ENCODE assay signal across 11 cellular contexts in genomic region chrX:2755169-2755715, GRCh38. TPM values are rescaled to one million over a fixed set of nuclear protein-coding genes. Genes with fewer than 3 reads are reported as not detected.
DNase-seq lines count a peak whose midpoint lies in the region; ATAC-seq, FAIRE-seq and TF ChIP-seq lines count a peak whose summit lies in the region.
"Not testable (repeated sequence)": the region's sequence is repeated elsewhere in the genome, so short reads cannot be mapped to it uniquely, and the experiment has no call there.
"Had no signal": no experiment of that assay in that cellular context is flagged by ENCODE, and none has a peak within 500 bp of the region (broad histone marks: within the 10 kb centered on the region; RNA-seq: fewer than 3 reads in every experiment).

No MANE protein-coding gene starts in this region.

- H3K56ac ChIP-seq in IMR-90 (ENCODE audit: extremely low read depth, insufficient read depth, low read length) = not testable (repeated sequence)

- H3K36me3 Mint-ChIP-seq in GM23338 (ENCODE audit: low read depth); WTC11: not testable (repeated sequence)

- H2BK120ac ChIP-seq in IMR-90 (ENCODE audit: low read depth, low read length) = not testable (repeated sequence)

- not testable (repeated sequence) for H3K23ac ChIP-seq in IMR-90 (ENCODE audit: low read depth, low read length)

- H2AFZ ChIP-seq in GM23338; IMR-90 (replicated peaks; ENCODE audit: low read length, poor library complexity); PC-9: not testable (repeated sequence)

- H3K36me3 ChIP-seq in GM23338 (ENCODE audit: insufficient read depth); IMR-90 (ENCODE audit: control insufficient read depth, insufficient read depth, low read length); PC-9 (ENCODE audit: low read depth): not testable (repeated sequence)

- dilution Hi-C loops in IMR-90 (cut with HindIII; ENCODE audit: low sequenced_read_pairs, unreplicated experiment) = not testable (repeated sequence)

- not testable (repeated sequence) for H3K9me2 ChIP-seq in GM23338 (ENCODE audit: insufficient read depth); PC-9 (ENCODE audit: insufficient read depth)

- not testable (repeated sequence) for H3K4ac ChIP-seq in IMR-90 (ENCODE audit: low read depth, low read length)

- not testable (repeated sequence) for H2AK9ac ChIP-seq in IMR-90 (replicated peaks; ENCODE audit: low read depth, low read length, poor library complexity)

- H4K20me1 ChIP-seq in GM23338 (replicated peaks; ENCODE audit: insufficient read depth); IMR-90 (ENCODE audit: insufficient read depth, low read length); PC-9 (ENCODE audit: insufficient read depth): not testable (repeated sequence)

- not testable (repeated sequence) for H3K27ac ChIP-seq in A549; GM23338 (ENCODE audit: low read depth); IMR-90 (ENCODE audit: insufficient read depth, low read length); PC-9

- not testable (repeated sequence) for H3K4me1 Mint-ChIP-seq in GM23338
- H3K4me1 Mint-ChIP-seq in WTC11 = peaks cover 21% of the 10 kb centered on the region

- FAIRE-seq in A549 (lab: Jason Lieb, UNC) = not testable (repeated sequence)

- H3K4me3 Mint-ChIP-seq in GM23338, WTC11: not testable (repeated sequence)

- H3K27me3 ChIP-seq in GM23338 (ENCODE audit: insufficient read depth); IMR-90 (ENCODE audit: control insufficient read depth, insufficient read depth, low read length); PC-9 (ENCODE audit: insufficient read depth, low read depth): not testable (repeated sequence)

- in situ Hi-C loops in IMR-90 (cut with MboI; ENCODE audit: low sequenced_read_pairs) = not testable (repeated sequence)

- H4K5ac ChIP-seq in IMR-90 (ENCODE audit: low read depth, low read length) = not testable (repeated sequence)

- not testable (repeated sequence) for TF ChIP-seq RAD21 in A549 (conservative IDR thresholded peaks at IDR 0.05 in 1 of 2, IDR thresholded peaks at IDR 0.05 in 1 of 2); IMR-90 (IDR thresholded peaks at IDR 0.05; ENCODE audit: low read length)

- not testable (repeated sequence) for H3K4me3 ChIP-seq in A549; GM23338; IMR-90 (ENCODE audit: insufficient read depth, low read depth, low read length); PC-9; fibroblast of villous mesenchyme (ENCODE audit: low read depth, low read length)

- H3K18ac ChIP-seq in IMR-90 (ENCODE audit: low read depth, low read length) = not testable (repeated sequence)

- not testable (repeated sequence) for H3K4me2 ChIP-seq in A549; IMR-90 (ENCODE audit: low read depth, low read length)
- peak overlapping the region; percentile 18 for H3K4me2 ChIP-seq in GM23338
- 0 out of 2 replicates have a peak overlapping the region, but pooled peaks have one; percentile 13 for H3K4me2 ChIP-seq in PC-9

- H4K91ac ChIP-seq in IMR-90 (ENCODE audit: insufficient read depth, low read depth, low read length) = not testable (repeated sequence)

- not testable (repeated sequence) for H3K9me3 ChIP-seq in A549; IMR-90 (ENCODE audit: control insufficient read depth, insufficient read depth, low read length); PC-9 (ENCODE audit: insufficient read depth, low read depth)

- H4K8ac ChIP-seq in IMR-90 (ENCODE audit: low read depth in 2 of 2, low read length in 2 of 2) = not testable (repeated sequence)

- not testable (repeated sequence) for DNase-seq in A549 (ENCODE audit: low read depth in 1 of 2, low spot score in 1 of 2); GM23338 (ENCODE audit: low spot score); PC-9; WTC11 (ENCODE audit: low spot score)
- DNase-seq in IMR-90 (peak; percentile 9), fibroblast of villous mesenchyme (ENCODE audit: low read depth) (peak; percentile 8), myocyte (ENCODE audit: low read depth) (peak; percentile 79)

- H3K27ac Mint-ChIP-seq in GM23338, WTC11: not testable (repeated sequence)

- 53% methylated on average over 5 of the region's 5 CpGs for WGBS in A549 (ENCODE audit: missing lambda C conversion rate)
- WGBS in IMR-90 (ENCODE audit: extremely low coverage in 2 of 2, insufficient read length in 1 of 2), 2 experiments = no CpG with 5 or more reads among the region's 5 CpGs

- TF ChIP-seq POLR2A in A549 (IDR thresholded peaks at IDR 0.05; ENCODE audit: low read length); IMR-90 (IDR thresholded peaks at IDR 0.05; ENCODE audit: low read depth, low read length): not testable (repeated sequence)

- TF ChIP-seq EP300 in A549 (IDR thresholded peaks at IDR 0.05) = not testable (repeated sequence)

- ATAC-seq in A549 (peak in 1 of 2 experiments; percentile 43; a peak in 2 of 6 replicates), WTC11 (peak; percentile 49)
- ATAC-seq in GM23338; IMR-90 (ENCODE audit: low read depth): not testable (repeated sequence)

- not testable (repeated sequence) for H2AK5ac ChIP-seq in IMR-90 (ENCODE audit: low read depth, low read length)

- H3K79me2 ChIP-seq in GM23338 (replicated peaks; ENCODE audit: insufficient read depth); PC-9 (ENCODE audit: low read depth): not testable (repeated sequence)

- H2BK20ac ChIP-seq in IMR-90 (ENCODE audit: low read depth, low read length) = not testable (repeated sequence)

- not testable (repeated sequence) for H3K9me1 ChIP-seq in IMR-90 (ENCODE audit: insufficient read depth, low read length)

- not testable (repeated sequence) for H3K14ac ChIP-seq in IMR-90 (replicated peaks; ENCODE audit: low read depth, low read length)

- not testable (repeated sequence) for H2BK15ac ChIP-seq in IMR-90 (ENCODE audit: low read depth, low read length)

- intact Hi-C loops in IMR-90 (cut with micrococcal nuclease); PC-9 (cut with micrococcal nuclease; ENCODE audit: unreplicated experiment): not testable (repeated sequence)

- CTCF ChIA-PET in A549 (lab: Yijun Ruan, JAX); IMR-90 (lab: Yijun Ruan, JAX); PC-9 (lab: Charles Lee); WTC11 (lab: Charles Lee): not testable (repeated sequence)

- H3K79me1 ChIP-seq in IMR-90 (ENCODE audit: low read depth in 1 of 2, low read length in 2 of 2) = not testable (repeated sequence)

- not testable (repeated sequence) for H3K4me1 ChIP-seq in A549; GM23338 (ENCODE audit: insufficient read depth); IMR-90 (ENCODE audit: control insufficient read depth, insufficient read depth, low read length); PC-9 (replicated peaks; ENCODE audit: insufficient read depth)

- POLR2A ChIA-PET in A549 (lab: Yijun Ruan, JAX); IMR-90 (lab: Charles Lee; ENCODE audit: unreplicated experiment); PC-9 (lab: Charles Lee; ENCODE audit: unreplicated experiment); WTC11 (lab: Charles Lee): not testable (repeated sequence)

- H3F3A ChIP-seq in GM23338 (replicated peaks; ENCODE audit: low read depth); PC-9 (ENCODE audit: insufficient read depth, low read depth): not testable (repeated sequence)

- not testable (repeated sequence) for H3K9me3 Mint-ChIP-seq in GM23338, WTC11

- H3K27me3 Mint-ChIP-seq in GM23338 (ENCODE audit: insufficient read depth, low read depth, poor library complexity); WTC11 (ENCODE audit: low read depth): not testable (repeated sequence)

- BruUV-seq in IMR-90 (replicated peaks; lab: Mats Ljungman, UMichigan); PC-9 (replicated peaks; lab: Mats Ljungman, UMichigan): not testable (repeated sequence)

- H2BK5ac ChIP-seq in IMR-90 (ENCODE audit: low read depth, low read length, poor library complexity, severe bottlenecking) = not testable (repeated sequence)

- not testable (repeated sequence) for H3K9ac ChIP-seq in IMR-90 (ENCODE audit: low read depth, low read length)

- TF ChIP-seq CTCF in A549 (IDR thresholded peaks at IDR 0.05); GM23338 (conservative IDR thresholded peaks at IDR 0.05; ENCODE audit: low read depth in 2 of 2); IMR-90 (conservative IDR thresholded peaks at IDR 0.05; ENCODE audit: low read depth, low read length); PC-9 (conservative IDR thresholded peaks at IDR 0.05); WTC11 (IDR thresholded peaks at IDR 0.05); fibroblast of villous mesenchyme (IDR thresholded peaks at IDR 0.05; ENCODE audit: insufficient read depth, low read depth, low read length): not testable (repeated sequence)

RNA-seq across cellular contexts. Expression of gene XG, which starts 3.4 kb away (rescaled TPM):
- polyA plus RNA-seq in A549 (2011; rRNA removed) = 0.04 and 0.06 TPM in 2 replicates
- not detected in 2 replicates for polyA plus RNA-seq in A549 (2012; cell fraction: cytosol; rRNA removed)
- polyA plus RNA-seq in A549 (2012; cell fraction: nucleus; rRNA removed) = 0.02 TPM in 1 of 2 replicates, not detected in the other
- polyA plus RNA-seq in A549 (2017; fragmentation: RNase III; extraction: RNeasy Plus Mini Kit Qiagen cat#74134 plus additional on column Dnase treatment) = 0.05 to 0.08 TPM in 2 of 3 replicates, not detected in the other
- not detected in 2 replicates for polyA minus RNA-seq in A549 (2011; rRNA and poly(A)+ RNA removed)
- 0.28 and 0.97 TPM in 2 replicates for total RNA-seq in GM23338 (2014; rRNA removed; shearing (Covaris generic))
- 0.40 and 0.60 TPM in 2 replicates for polyA plus RNA-seq in GM23338 (2016; fragmentation: Nextera tagmentation; extraction: Ambion mirVana)
- under 0.01 TPM in 1 of 2 replicates, not detected in the other for total RNA-seq in IMR-90 (2012; rRNA removed)
- polyA plus RNA-seq in IMR-90 (2012; rRNA removed) = not detected in 2 replicates
- polyA plus RNA-seq in IMR-90 (2012; cell fraction: cytosol; rRNA removed) = 0.01 and 0.13 TPM in 2 replicates
- 0.02 TPM in 1 of 2 replicates, not detected in the other for polyA plus RNA-seq in IMR-90 (2012; cell fraction: nucleus; rRNA removed; ENCODE audit: low replicate concordance)
- total RNA-seq in PC-9 (2021) = not detected in 2 replicates
- total RNA-seq in WTC11 (2021) = 0.78 to 1.0 TPM (median 1.0 TPM) in 3 replicates
- 0.97 and 4.7 TPM in 2 replicates for total RNA-seq in fibroblast of villous mesenchyme
- 0.27 and 1.5 TPM in 2 replicates for total RNA-seq in myocyte
- 1.1 TPM for polyA plus RNA-seq in myocyte (2012)
- total RNA-seq: B cell; Calu3; CD4-positive, alpha-beta T cell; Daoy had no signal
